ENCODE assay signal across 18 cellular contexts in the genomic region with DNA sequence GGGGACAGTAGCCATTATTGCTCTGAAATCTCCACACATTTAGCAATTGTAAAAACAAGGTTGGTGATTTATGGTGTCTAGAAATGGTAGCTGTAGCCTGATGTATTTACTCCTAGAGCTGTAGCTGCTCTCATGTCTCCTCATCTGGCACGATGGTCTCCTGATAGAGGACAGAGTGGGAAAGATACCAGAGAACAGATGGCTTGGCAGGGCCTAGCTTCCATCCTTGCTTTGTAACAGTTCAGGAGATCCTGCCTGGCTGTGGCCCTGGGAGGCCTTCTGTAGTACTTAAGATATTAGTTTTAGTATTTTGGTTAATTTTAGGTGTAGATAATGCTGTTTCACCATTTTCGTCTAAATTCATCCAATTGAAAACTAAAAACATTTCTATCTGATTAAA. TPM values are rescaled to one million over a fixed set of nuclear protein-coding genes. Genes with fewer than 3 reads are reported as not detected.
DNase-seq lines count a peak whose midpoint lies in the region; ATAC-seq and TF ChIP-seq lines count a peak whose summit lies in the region.
"Had no signal": no experiment of that assay in that cellular context is flagged by ENCODE, and none has a peak within 500 bp of the region (broad histone marks: within the 10 kb centered on the region; RNA-seq: fewer than 3 reads in every experiment).

No MANE protein-coding gene starts in this region.

- WGBS in ovary, 3 donors: 84 to 93% (median 89%) methylated on average over 2 of the region's 2 CpGs

- ATAC-seq in activated CD8-positive, alpha-beta T cell treated with anti-CD3 and anti-CD28 coated beads for 36 hours: no peak
- ATAC-seq in activated CD8-positive, alpha-beta T cell treated with anti-CD3 and anti-CD28 coated beads, Interleukin-2, amount 10 ng/mL, durations not matched to agents 7 days and 5 days: no peak
- ATAC-seq in activated naive CD8-positive, alpha-beta T cell treated with anti-CD3 and anti-CD28 coated beads, Interleukin-2, amount 10 ng/mL, durations not matched to agents 7 days and 5 days (ENCODE audit: low read depth): no peak
- ATAC-seq: Panc1, Right ventricle myocardium inferior had no signal

- TF ChIP-seq CTCF in activated CD8-positive, alpha-beta T cell treated with anti-CD3 and anti-CD28 coated beads for 36 hours (IDR thresholded peaks at IDR 0.05): no peak
- TF ChIP-seq CTCF in neutrophil (IDR thresholded peaks at IDR 0.05) (no peak), ovary (IDR thresholded peaks at IDR 0.05) (no peak)

- H3K4me3 Mint-ChIP-seq in activated CD8-positive, alpha-beta T cell treated with anti-CD3 and anti-CD28 coated beads for 36 hours: no peak overlapping the region
- no peak overlapping the region for H3K4me3 Mint-ChIP-seq in activated CD8-positive, alpha-beta T cell treated with anti-CD3 and anti-CD28 coated beads, Interleukin-2, amount 10 ng/mL, durations not matched to agents 7 days and 5 days
- H3K4me3 Mint-ChIP-seq in activated naive CD8-positive, alpha-beta T cell treated with anti-CD3 and anti-CD28 coated beads, Interleukin-2, amount 10 ng/mL, durations not matched to agents 7 days and 5 days: no peak overlapping the region

- no peak for TF ChIP-seq EP300 in ovary (IDR thresholded peaks at IDR 0.05)

- no peaks in the 10 kb centered on the region for H3K9me3 Mint-ChIP-seq in activated CD8-positive, alpha-beta T cell treated with anti-CD3 and anti-CD28 coated beads for 36 hours
- no peaks in the 10 kb centered on the region for H3K9me3 Mint-ChIP-seq in activated CD8-positive, alpha-beta T cell treated with anti-CD3 and anti-CD28 coated beads, Interleukin-2, amount 10 ng/mL, durations not matched to agents 7 days and 5 days (ENCODE audit: insufficient read depth)
- no peaks in the 10 kb centered on the region for H3K9me3 Mint-ChIP-seq in activated naive CD8-positive, alpha-beta T cell treated with anti-CD3 and anti-CD28 coated beads, Interleukin-2, amount 10 ng/mL, durations not matched to agents 7 days and 5 days

- H3K9me3 ChIP-seq in neutrophil (no peaks in the 10 kb centered on the region), ovary (no peaks in the 10 kb centered on the region)

- H3K27ac ChIP-seq in neutrophil (peak overlapping the region; percentile 33), ovary (no peak overlapping the region)
- H3K27ac ChIP-seq: HL-60 had no signal

- no peaks in the 10 kb centered on the region for H3K27me3 ChIP-seq in neutrophil
- H3K27me3 ChIP-seq in ovary: no peaks in the 10 kb centered on the region

- H3K27ac Mint-ChIP-seq in activated CD8-positive, alpha-beta T cell treated with anti-CD3 and anti-CD28 coated beads for 36 hours: peak overlapping the region; percentile 66
- no peak overlapping the region for H3K27ac Mint-ChIP-seq in activated CD8-positive, alpha-beta T cell treated with anti-CD3 and anti-CD28 coated beads, Interleukin-2, amount 10 ng/mL, durations not matched to agents 7 days and 5 days
- peak overlapping the region; percentile 34 for H3K27ac Mint-ChIP-seq in activated naive CD8-positive, alpha-beta T cell treated with anti-CD3 and anti-CD28 coated beads, Interleukin-2, amount 10 ng/mL, durations not matched to agents 7 days and 5 days

- H3K4me1 ChIP-seq in neutrophil (ENCODE audit: control insufficient read depth in 1 of 2, insufficient read depth in 1 of 2, low read depth in 1 of 2, low read length in 1 of 2) (peaks cover 4 to 28% of the 10 kb centered on the region in 2 experiments), ovary (ENCODE audit: insufficient read depth) (peaks cover 6% of the 10 kb centered on the region)

- no peak for DNase-seq in activated CD8-positive, alpha-beta T cell treated with anti-CD3 and anti-CD28 coated beads for 36 hours
- no peak for DNase-seq in activated CD8-positive, alpha-beta T cell treated with anti-CD3 and anti-CD28 coated beads, Interleukin-2, amount 10 ng/mL, durations not matched to agents 7 days and 5 days
- DNase-seq in G401 (ENCODE audit: low spot score) (peak; percentile 90), NCI-H2081 treated with DMSO at 0.1 percent for 48 hours (lab: John Stamatoyannopoulos, UW) (no peak), ovary (no peak), epidermal melanocyte (ENCODE audit: insufficient read length, low spot score) (no peak)
- no peak for DNase-seq in activated naive CD8-positive, alpha-beta T cell treated with anti-CD3 and anti-CD28 coated beads, Interleukin-2, amount 10 ng/mL, durations not matched to agents 7 days and 5 days
- DNase-seq: AML-193, DMS153, EL, KBM-7, NCI-H146, NCI-H82 had no signal

- H3K36me3 Mint-ChIP-seq in activated CD8-positive, alpha-beta T cell treated with anti-CD3 and anti-CD28 coated beads for 36 hours (ENCODE audit: low read depth): peaks cover 56% of the 10 kb centered on the region
- H3K36me3 Mint-ChIP-seq in activated CD8-positive, alpha-beta T cell treated with anti-CD3 and anti-CD28 coated beads, Interleukin-2, amount 10 ng/mL, durations not matched to agents 7 days and 5 days (ENCODE audit: low read depth): peaks cover 85% of the 10 kb centered on the region
- H3K36me3 Mint-ChIP-seq in activated naive CD8-positive, alpha-beta T cell treated with anti-CD3 and anti-CD28 coated beads, Interleukin-2, amount 10 ng/mL, durations not matched to agents 7 days and 5 days: peaks cover 56% of the 10 kb centered on the region

- in situ Hi-C loops in G401 (cut with HindIII; ENCODE audit: low sequenced_read_pairs): no loop called here

- peaks cover 69% of the 10 kb centered on the region for H3K4me1 Mint-ChIP-seq in activated CD8-positive, alpha-beta T cell treated with anti-CD3 and anti-CD28 coated beads for 36 hours (ENCODE audit: low read depth)
- peaks cover 74% of the 10 kb centered on the region for H3K4me1 Mint-ChIP-seq in activated CD8-positive, alpha-beta T cell treated with anti-CD3 and anti-CD28 coated beads, Interleukin-2, amount 10 ng/mL, durations not matched to agents 7 days and 5 days (ENCODE audit: low read depth)
- H3K4me1 Mint-ChIP-seq in activated naive CD8-positive, alpha-beta T cell treated with anti-CD3 and anti-CD28 coated beads, Interleukin-2, amount 10 ng/mL, durations not matched to agents 7 days and 5 days: peaks cover 58% of the 10 kb centered on the region

- peaks cover 58% of the 10 kb centered on the region for H3K36me3 ChIP-seq in neutrophil
- H3K36me3 ChIP-seq in ovary: no peaks in the 10 kb centered on the region

- no peak for TF ChIP-seq POLR2A in ovary (IDR thresholded peaks at IDR 0.05)

- POLR2A ChIA-PET in activated CD8-positive, alpha-beta T cell treated with anti-CD3 and anti-CD28 coated beads for 36 hours (lab: Charles Lee): interaction anchor here (1.7 kb wide), 1 partner anchor 19 kb away, joined by 4 read pairs; no protein-coding TSS in a partner anchor
- POLR2A ChIA-PET in activated CD8-positive, alpha-beta T cell treated with anti-CD3 and anti-CD28 coated beads, Interleukin-2, amount 10 ng/mL, durations not matched to agents 7 days and 5 days (lab: Charles Lee): interaction anchor here (1.8 kb wide), 1 partner anchor 10 kb away, joined by 6 read pairs; no protein-coding TSS in a partner anchor
- POLR2A ChIA-PET in activated naive CD8-positive, alpha-beta T cell treated with anti-CD3 and anti-CD28 coated beads, Interleukin-2, amount 10 ng/mL, durations not matched to agents 7 days and 5 days (lab: Charles Lee): no interaction called here

- H3K4me3 ChIP-seq in neutrophil (ENCODE audit: low read depth in 1 of 2, low read length in 1 of 2) (no peak overlapping the region), ovary (no peak overlapping the region)

- intact Hi-C loops in activated CD8-positive, alpha-beta T cell treated with anti-CD3 and anti-CD28 coated beads for 36 hours (cut with micrococcal nuclease): loop anchor here (10.0 kb wide), 1 partner anchor 383 kb away; a partner anchor contains a TSS
- intact Hi-C loops in ovary (cut with DNase I): loop anchor here in 3 of 4 donors (5.0 to 10.0 kb wide), 2 partner anchors 187 to 189 kb away; no protein-coding TSS in a partner anchor

- no peaks in the 10 kb centered on the region for H3K27me3 Mint-ChIP-seq in activated CD8-positive, alpha-beta T cell treated with anti-CD3 and anti-CD28 coated beads for 36 hours
- no peaks in the 10 kb centered on the region for H3K27me3 Mint-ChIP-seq in activated CD8-positive, alpha-beta T cell treated with anti-CD3 and anti-CD28 coated beads, Interleukin-2, amount 10 ng/mL, durations not matched to agents 7 days and 5 days (ENCODE audit: low read depth)
- H3K27me3 Mint-ChIP-seq in activated naive CD8-positive, alpha-beta T cell treated with anti-CD3 and anti-CD28 coated beads, Interleukin-2, amount 10 ng/mL, durations not matched to agents 7 days and 5 days: no peaks in the 10 kb centered on the region

- CTCF ChIA-PET in activated CD8-positive, alpha-beta T cell treated with anti-CD3 and anti-CD28 coated beads for 36 hours (lab: Charles Lee): interaction anchor here (1.2 to 1.7 kb wide), 3 partner anchors 10 to 185 kb away, joined by 3 to 5 read pairs (median 4); no protein-coding TSS in a partner anchor
- CTCF ChIA-PET in activated CD8-positive, alpha-beta T cell treated with anti-CD3 and anti-CD28 coated beads, Interleukin-2, amount 10 ng/mL, durations not matched to agents 7 days and 5 days (lab: Charles Lee): no interaction called here

RNA-seq across cellular contexts. Expression of a gene that starts 6.7 kb away (rescaled TPM):
- 10 to 100 TPM; 22.1 to 24.4 TPM for total RNA-seq in activated CD8-positive, alpha-beta T cell treated with anti-CD3 and anti-CD28 coated beads for 36 hours
- total RNA-seq in activated CD8-positive, alpha-beta T cell treated with anti-CD3 and anti-CD28 coated beads, Interleukin-2, amount 10 ng/mL, durations not matched to agents 7 days and 5 days: 10 to 100 TPM; 47.2 to 50.5 TPM
- 30.8 and 38.8 TPM in 2 replicates for total RNA-seq in G401 (2014; rRNA removed; shearing (Covaris generic))
- total RNA-seq in activated naive CD8-positive, alpha-beta T cell treated with anti-CD3 and anti-CD28 coated beads, Interleukin-2, amount 10 ng/mL, durations not matched to agents 7 days and 5 days: 10 to 100 TPM; 60.8 to 67.6 TPM
- 10 to 100 TPM; 16.3 to 32.3 (median 21.4) TPM for total RNA-seq in ovary
- 10 to 100 TPM in 1 of 2 donors, 1 to 10 TPM in 1; 9.5 to 17.6 TPM for polyA plus RNA-seq in ovary

RNA-seq across cellular contexts. Expression of a gene that starts 49.4 kb away (rescaled TPM):
- not detected for total RNA-seq in activated CD8-positive, alpha-beta T cell treated with anti-CD3 and anti-CD28 coated beads for 36 hours
- total RNA-seq in activated CD8-positive, alpha-beta T cell treated with anti-CD3 and anti-CD28 coated beads, Interleukin-2, amount 10 ng/mL, durations not matched to agents 7 days and 5 days: under 1 TPM in 1 of 2 experiments, not detected in 1; 0.05 TPM
- 0.80 TPM in 1 of 2 replicates, not detected in the other for total RNA-seq in G401 (2014; rRNA removed; shearing (Covaris generic))
- under 1 TPM in 1 of 2 experiments, not detected in 1; 0.45 TPM for total RNA-seq in activated naive CD8-positive, alpha-beta T cell treated with anti-CD3 and anti-CD28 coated beads, Interleukin-2, amount 10 ng/mL, durations not matched to agents 7 days and 5 days
- not detected for total RNA-seq in ovary
- not detected for polyA plus RNA-seq in ovary
- total RNA-seq: H1, Right ventricle myocardium inferior had no signal
- polyA plus RNA-seq: H1 had no signal
